ENCODE assay signal across 1 cellular context in genomic region chr1:9676815-9677393, GRCh38.
TF ChIP-seq lines count a peak whose summit lies in the region.

No MANE protein-coding gene starts in this region.

TF ChIP-seq in K562, 482 proteins besides CTCF, POLR2A, EP300 and RAD21 (continued from another document):
- TF ChIP-seq PBX2 (CRISPR knock-in tag; IDR thresholded peaks at IDR 0.05; ENCODE audit: low read depth) (no peak), PBX2 (tag; conservative IDR thresholded peaks at IDR 0.05; ENCODE audit: low read depth) (peak; percentile 54), PKNOX1 (IDR thresholded peaks at IDR 0.05) (0 out of 2 replicates have a peak, but pooled peaks have one; percentile 18), STAG1 (CRISPR knock-in tag; IDR thresholded peaks at IDR 0.05; ENCODE audit: borderline replicate concordance) (peak; percentile 10; the same call in 1 of the 2 replicates), GTF2E2 (tag; IDR thresholded peaks at IDR 0.05) (no peak)
